ENCODE assay signal across 16 cellular contexts in the genomic region with DNA sequence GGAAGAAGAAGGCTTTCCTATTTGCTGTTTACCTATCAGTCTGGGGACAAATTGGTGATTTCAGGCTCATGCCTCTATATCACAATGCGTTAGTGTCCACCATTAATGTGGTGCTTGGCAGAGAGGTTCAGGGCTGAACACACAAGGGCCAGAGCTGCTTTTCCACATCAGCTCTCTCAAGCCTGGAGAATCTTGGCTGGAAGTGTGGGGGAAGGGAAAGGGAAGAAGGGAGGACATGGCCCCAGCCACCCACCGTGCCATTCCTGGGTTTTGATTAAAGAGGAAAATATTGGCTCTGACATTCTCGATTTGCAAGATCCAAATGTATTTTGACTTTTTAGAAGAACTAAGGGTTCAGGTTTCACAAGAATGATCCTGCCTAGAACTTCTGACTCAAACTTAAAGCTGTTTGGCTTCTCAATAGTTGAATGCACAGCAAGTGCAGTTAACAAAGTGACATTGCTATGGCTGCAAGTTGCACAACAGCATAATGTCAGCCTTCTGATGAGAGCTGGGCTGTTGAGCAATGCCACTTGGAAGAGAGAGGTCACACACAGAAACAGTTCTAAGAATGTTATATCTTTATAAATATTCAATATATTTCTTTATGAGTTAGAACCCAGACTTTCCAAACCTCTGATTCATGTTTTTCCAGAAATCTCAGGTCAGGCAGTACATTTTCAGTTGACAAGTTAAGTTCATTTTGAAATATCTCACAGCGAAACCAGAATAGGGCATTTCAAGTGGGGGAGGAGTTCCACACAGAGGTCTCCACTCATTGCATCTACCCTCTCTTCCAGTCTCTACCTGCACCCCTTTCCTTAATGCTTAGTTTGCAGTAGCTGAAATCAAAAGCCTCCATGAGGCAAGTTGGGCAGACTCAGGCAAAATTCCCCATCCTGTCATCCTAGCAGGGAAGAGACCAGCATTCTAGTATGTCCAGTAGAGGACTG. TPM values are rescaled to one million over a fixed set of nuclear protein-coding genes. Genes with fewer than 3 reads are reported as not detected.
DNase-seq lines count a peak whose midpoint lies in the region; ATAC-seq, FAIRE-seq and TF ChIP-seq lines count a peak whose summit lies in the region.
"Had no signal": no experiment of that assay in that cellular context is flagged by ENCODE, and none has a peak within 500 bp of the region (broad histone marks: within the 10 kb centered on the region; RNA-seq: fewer than 3 reads in every experiment).

No MANE protein-coding gene starts in this region.

- no peak overlapping the region for H3K27ac Mint-ChIP-seq in activated naive CD4-positive, alpha-beta T cell treated with anti-CD3 and anti-CD28 coated beads, Interleukin-2, amount 50 U/mL, for 72 hours

- no peaks in the 10 kb centered on the region for H3K4me1 ChIP-seq in pancreas

- H3K9me3 ChIP-seq in pancreas = no peaks in the 10 kb centered on the region

- H3K27me3 ChIP-seq in pancreas = no peaks in the 10 kb centered on the region

- ATAC-seq in pancreas (peak in 3 of 4 donors; percentile 45 to 69 (median 57)), HG02571 (IDR thresholded peaks at IDR 0.05; ENCODE audit: unreplicated experiment) (no peak)
- no peak for ATAC-seq in activated naive CD4-positive, alpha-beta T cell treated with anti-CD3 and anti-CD28 coated beads, Interleukin-2, amount 50 U/mL, for 72 hours

- TF ChIP-seq CTCF in AG10803 (conservative IDR thresholded peaks at IDR 0.05; ENCODE audit: low read length) (no peak), foreskin fibroblast (IDR thresholded peaks at IDR 0.05; ENCODE audit: low read depth, low read length) (no peak), pancreas (IDR thresholded peaks at IDR 0.05) (no peak)

- DNase-seq in AG10803 (ENCODE audit: low read depth) = peak; percentile 52
- peak; percentile 70 for DNase-seq in SIG-M5 (lab: John Stamatoyannopoulos, UW)
- DNase-seq in foreskin fibroblast = peak; percentile 53 to 62
- no peak for DNase-seq in pancreas
- no peak for DNase-seq in activated CD4-positive, alpha-beta T cell treated with anti-CD3 and anti-CD28 coated beads for 48 hours
- no peak for DNase-seq in activated naive CD4-positive, alpha-beta T cell treated with anti-CD3 and anti-CD28 coated beads, Interleukin-2, amount 50 U/mL, for 72 hours (ENCODE audit: low spot score in 2 of 2)
- DNase-seq in RCC 7860 (ENCODE audit: low spot score) = no peak
- DNase-seq: DND-41, NCI-H1048, NCI-H510A treated with DMSO at 0.1 percent for 48 hours had no signal

- intact Hi-C loops in pancreas (cut with DNase I) = no loop called here

- peaks cover 7 to 15% of the 10 kb centered on the region in 2 donors for H3K9me3 Mint-ChIP-seq in activated naive CD4-positive, alpha-beta T cell treated with anti-CD3 and anti-CD28 coated beads, Interleukin-2, amount 50 U/mL, for 72 hours

- no peaks in the 10 kb centered on the region for H3K36me3 ChIP-seq in pancreas

- no peak for FAIRE-seq in pancreas (lab: Jason Lieb, UNC)
- FAIRE-seq in RCC 7860 (lab: Jason Lieb, UNC) = no peak
- FAIRE-seq: frontal cortex, GM12892, GM19239 had no signal

- 81 to 84% methylated on average over 4 of the region's 4 CpGs for WGBS in pancreas, 2 donors

- H3K27ac ChIP-seq in pancreas = no peak overlapping the region

- H3K4me3 ChIP-seq in AG10803 (ENCODE audit: low read length) (no peak overlapping the region), foreskin fibroblast (ENCODE audit: low read depth in 1 of 2, low read length in 2 of 2) (no peak overlapping the region), pancreas (no peak overlapping the region)
- H3K4me3 ChIP-seq: coronary artery had no signal

- no peaks in the 10 kb centered on the region for H3K36me3 Mint-ChIP-seq in activated naive CD4-positive, alpha-beta T cell treated with anti-CD3 and anti-CD28 coated beads, Interleukin-2, amount 50 U/mL, for 72 hours

RNA-seq across cellular contexts. Expression of gene IGF1, which starts 25.3 kb away (rescaled TPM):
- 10 to 100 TPM in 3 of 6 donors, 1 to 10 TPM in 3; 1.5 to 23.8 (median 8.5) TPM for total RNA-seq in pancreas
- polyA plus RNA-seq in pancreas = 1 to 10 TPM; 2.4 to 6.8 TPM
- total RNA-seq in activated naive CD4-positive, alpha-beta T cell treated with anti-CD3 and anti-CD28 coated beads, Interleukin-2, amount 50 U/mL, for 72 hours = 1 to 10 TPM; 1.1 to 1.4 TPM
- total RNA-seq: neural crest cell had no signal

Comparison
In these comparisons a context has a peak if more than half of its experiments do, and no peak if none do; other contexts are left out.
1. DNase-seq: peak in AG10803 (single experiment), SIG-M5 (single experiment) and foreskin fibroblast (2 of 2); none in pancreas (0 of 6), activated CD4-positive, alpha-beta T cell treated with anti-CD3 and anti-CD28 coated beads for 48 hours (single experiment), activated naive CD4-positive, alpha-beta T cell treated with anti-CD3 and anti-CD28 coated beads, Interleukin-2, amount 50 U/mL, for 72 hours (0 of 2) and RCC 7860 (single experiment).
2. ATAC-seq: peak in pancreas (3 of 4); none in activated naive CD4-positive, alpha-beta T cell treated with anti-CD3 and anti-CD28 coated beads, Interleukin-2, amount 50 U/mL, for 72 hours (0 of 2) and HG02571 (single experiment).